8 cellular contexts compared by ENCODE assay signal in genomic region chr5:473344-474192, GRCh38. TPM values are rescaled to one million over a fixed set of nuclear protein-coding genes. Genes with fewer than 3 reads are reported as not detected.
DNase-seq lines count a peak whose midpoint lies in the region; ATAC-seq, FAIRE-seq and TF ChIP-seq lines count a peak whose summit lies in the region.

No MANE protein-coding gene starts in this region.

- peaks cover 0 to 27% (median 0%) of the 10 kb centered on the region in 3 donors for H3K36me3 ChIP-seq in esophagus squamous epithelium

- H3K4me1 Mint-ChIP-seq in activated CD4-positive, alpha-beta T cell treated with anti-CD3 and anti-CD28 coated beads for 36 hours, result peaks cover 25% of the 10 kb centered on the region
- peaks cover 21 to 43% (median 27%) of the 10 kb centered on the region in 3 donors for H3K4me1 Mint-ChIP-seq in naive B cell

- peak; percentile 37 for ATAC-seq in activated CD4-positive, alpha-beta T cell treated with anti-CD3 and anti-CD28 coated beads for 36 hours
- peak; percentile 32 for ATAC-seq in HG02678 (IDR thresholded peaks at IDR 0.05; ENCODE audit: unreplicated experiment)
- ATAC-seq in naive B cell (ENCODE audit: low read depth in 2 of 2), result peak; percentile 22 to 29

- WGBS in esophagus squamous epithelium, 2 donors, result 0% methylated on average over 8 of the region's 75 CpGs

- POLR2A ChIA-PET in activated CD4-positive, alpha-beta T cell treated with anti-CD3 and anti-CD28 coated beads for 36 hours (lab: Charles Lee), result interaction anchor here (0.6 kb wide), 1 partner anchor 10 kb away, joined by 3 read pairs; no protein-coding TSS in a partner anchor

- H3K4me3 ChIP-seq in esophagus squamous epithelium, result peak overlapping the region; percentile 84 to 98 (median 91)

- peaks cover 0 to 38% (median 6%) of the 10 kb centered on the region in 4 donors for H3K27me3 ChIP-seq in esophagus squamous epithelium

- CTCF ChIA-PET in activated CD4-positive, alpha-beta T cell treated with anti-CD3 and anti-CD28 coated beads for 36 hours (lab: Charles Lee), result interaction anchor here (0.6 to 1.7 kb wide), 5 partner anchors 13 to 157 kb away, joined by 3 to 6 read pairs (median 4); no protein-coding TSS in a partner anchor

- peak overlapping the region; percentile 85 to 94 (median 92) for H3K27ac ChIP-seq in esophagus squamous epithelium

- peak overlapping the region; percentile 88 for H3K4me3 Mint-ChIP-seq in activated CD4-positive, alpha-beta T cell treated with anti-CD3 and anti-CD28 coated beads for 36 hours
- peak overlapping the region; percentile 81 to 93 (median 87) for H3K4me3 Mint-ChIP-seq in naive B cell

- H3K36me3 Mint-ChIP-seq in activated CD4-positive, alpha-beta T cell treated with anti-CD3 and anti-CD28 coated beads for 36 hours (ENCODE audit: low read depth), result peaks cover 25% of the 10 kb centered on the region
- H3K36me3 Mint-ChIP-seq in naive B cell, result no peaks in the 10 kb centered on the region

- FAIRE-seq in urothelium cell line (lab: Jason Lieb, UNC), result no peak

- TF ChIP-seq CTCF in esophagus squamous epithelium (IDR thresholded peaks at IDR 0.05), result no peak

- no peaks in the 10 kb centered on the region for H3K9me3 Mint-ChIP-seq in activated CD4-positive, alpha-beta T cell treated with anti-CD3 and anti-CD28 coated beads for 36 hours (ENCODE audit: low read depth)
- H3K9me3 Mint-ChIP-seq in naive B cell, result no peaks in the 10 kb centered on the region

- peaks cover 32 to 56% (median 36%) of the 10 kb centered on the region in 3 donors for H3K4me1 ChIP-seq in esophagus squamous epithelium

- peak overlapping the region; percentile 37 for H3K27ac Mint-ChIP-seq in activated CD4-positive, alpha-beta T cell treated with anti-CD3 and anti-CD28 coated beads for 36 hours
- peak overlapping the region in 3 of 6 donors; percentile 46 to 82 (median 62) for H3K27ac Mint-ChIP-seq in naive B cell

- no peak for TF ChIP-seq POLR2A in esophagus squamous epithelium (IDR thresholded peaks at IDR 0.05)

- H3K9me3 ChIP-seq in esophagus squamous epithelium, result no peaks in the 10 kb centered on the region

- peak; percentile 51 for DNase-seq in activated CD4-positive, alpha-beta T cell treated with anti-CD3 and anti-CD28 coated beads for 36 hours
- DNase-seq in activated CD4-positive, alpha-beta T cell treated with anti-CD3 and anti-CD28 coated beads for 4 hours, result no peak
- DNase-seq in NCI-H1092 (lab: John Stamatoyannopoulos, UW), result peak; percentile 41
- DNase-seq in activated CD8-positive, alpha-beta memory T cell treated with anti-CD3 and anti-CD28 coated beads for 24 hours, result peak; percentile 81
- no peak for DNase-seq in esophagus squamous epithelium (lab: John Stamatoyannopoulos, UW)
- peak; percentile 33 for DNase-seq in naive B cell
- peak; percentile 71 for DNase-seq in urothelium cell line (ENCODE audit: low spot score)

- intact Hi-C loops in activated CD4-positive, alpha-beta T cell treated with anti-CD3 and anti-CD28 coated beads for 36 hours (cut with DNase I, micrococcal nuclease), result loop anchor here (1.0 to 10.0 kb wide), 13 partner anchors 14 to 1325 kb away; partner anchors contain the start of genes CEP72 (in 2 of the 2), BRD9 (in 1 of the 2), CCDC127 (in 1 of the 2) and CLPTM1L (in 1 of the 2)
- intact Hi-C loops in esophagus squamous epithelium (cut with DNase I), result no loop called here

- peaks cover 4% of the 10 kb centered on the region for H3K27me3 Mint-ChIP-seq in activated CD4-positive, alpha-beta T cell treated with anti-CD3 and anti-CD28 coated beads for 36 hours
- peaks cover 0 to 47% (median 38%) of the 10 kb centered on the region in 3 donors for H3K27me3 Mint-ChIP-seq in naive B cell

RNA-seq across cellular contexts. Expression of gene EXOC3, which starts 30.6 kb away (rescaled TPM):
- total RNA-seq in activated CD4-positive, alpha-beta T cell treated with anti-CD3 and anti-CD28 coated beads for 36 hours, result 10 to 100 TPM; 49.7 to 62.7 TPM
- total RNA-seq in esophagus squamous epithelium, result 10 to 100 TPM; 39.1 to 54.6 (median 42.8) TPM
- 10 to 100 TPM; 18.8 to 36.1 (median 22.9) TPM for polyA plus RNA-seq in naive B cell (ENCODE audit: low read depth in 6 of 6)

RNA-seq across cellular contexts. Expression of gene SLC9A3, which starts 50.7 kb away (rescaled TPM):
- total RNA-seq in activated CD4-positive, alpha-beta T cell treated with anti-CD3 and anti-CD28 coated beads for 36 hours, result 1 to 10 TPM; 2.1 to 2.4 TPM
- total RNA-seq in esophagus squamous epithelium, result 1 to 10 TPM; 2.4 to 3.8 (median 3.5) TPM
- 1 to 10 TPM in 5 of 6 donors, under 1 TPM in 1; 0.84 to 2.1 (median 1.6) TPM for polyA plus RNA-seq in naive B cell (ENCODE audit: low read depth in 6 of 6)

Comparison
In these comparisons a context has a peak if more than half of its experiments do, and no peak if none do; other contexts are left out.
1. DNase-seq: peak in activated CD4-positive, alpha-beta T cell treated with anti-CD3 and anti-CD28 coated beads for 36 hours (single experiment), NCI-H1092 (single experiment), activated CD8-positive, alpha-beta memory T cell treated with anti-CD3 and anti-CD28 coated beads for 24 hours (single experiment), naive B cell (single experiment) and urothelium cell line (single experiment); none in activated CD4-positive, alpha-beta T cell treated with anti-CD3 and anti-CD28 coated beads for 4 hours (0 of 2) and esophagus squamous epithelium (single experiment).
2. Peak in every context shown above with its lines, with median percentiles within 50 percentile points of each other: ATAC-seq.